In the genomic region with DNA sequence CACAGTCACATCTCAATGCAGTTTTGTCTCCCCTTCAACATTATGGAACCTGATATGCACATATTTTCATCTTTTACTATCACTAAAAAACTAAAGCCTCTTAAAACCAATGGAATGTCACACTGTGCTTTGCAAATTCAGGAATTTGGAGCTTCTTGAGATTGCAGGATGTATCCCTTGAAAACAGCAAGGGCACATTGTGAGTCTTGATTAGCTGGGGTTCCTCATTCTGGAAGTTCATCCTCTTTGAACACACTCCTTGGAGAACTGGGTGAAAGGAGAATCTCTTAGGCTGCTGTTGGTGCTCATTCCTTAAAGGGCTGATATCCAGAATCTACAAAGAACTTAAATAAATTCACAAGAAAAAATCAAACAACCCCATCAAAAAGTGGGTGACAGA, we compare ENCODE assay signal across 1 cellular context.
TF ChIP-seq lines count a peak whose summit lies in the region.

No MANE protein-coding gene starts in this region.

TF ChIP-seq in WTC11, 78 proteins besides CTCF, POLR2A, EP300 and RAD21 (continued from another document):
- TF ChIP-seq, protein P1, sequence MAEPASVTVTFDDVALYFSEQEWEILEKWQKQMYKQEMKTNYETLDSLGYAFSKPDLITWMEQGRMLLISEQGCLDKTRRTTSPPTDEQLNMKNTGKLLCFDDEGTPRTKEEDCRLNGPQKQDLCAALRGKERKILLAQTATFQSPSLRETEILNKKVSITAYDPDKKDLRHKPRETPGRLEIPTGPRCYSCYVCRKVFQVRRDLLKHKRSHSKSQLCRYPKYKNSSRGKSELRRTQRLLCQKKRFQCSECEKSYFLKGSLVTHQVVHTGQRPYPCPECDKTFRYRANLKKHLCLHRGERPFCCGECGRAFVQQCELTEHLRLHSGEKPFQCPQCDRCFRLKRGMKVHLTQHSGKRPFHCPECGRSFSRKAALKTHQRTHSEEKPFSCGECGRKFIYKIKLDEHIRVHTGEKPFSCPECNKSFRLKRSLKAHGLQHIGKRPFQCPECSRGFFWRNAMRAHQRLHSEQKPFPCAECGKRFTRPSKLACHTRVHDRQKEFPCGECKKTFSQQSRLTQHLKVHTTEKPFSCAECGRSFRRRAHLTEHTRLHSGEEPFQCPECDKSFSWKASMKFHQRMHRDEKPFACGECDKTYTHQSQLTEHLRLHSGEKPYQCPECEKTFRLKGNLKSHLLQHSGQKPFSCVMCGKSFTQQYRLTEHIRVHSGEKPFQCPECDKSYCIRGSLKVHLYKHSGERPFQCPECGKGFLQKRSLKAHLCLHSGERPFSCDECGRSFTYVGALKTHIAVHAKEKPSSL (CRISPR knock-in tag; conservative IDR thresholded peaks at IDR 0.05): no peak
- TF ChIP-seq FOXP1 (CRISPR knock-in tag; IDR thresholded peaks at IDR 0.05; ENCODE audit: borderline replicate concordance) (no peak), JUN (CRISPR knock-in tag; IDR thresholded peaks at IDR 0.05) (no peak), ZNF121 (CRISPR knock-in tag; IDR thresholded peaks at IDR 0.05) (no peak), ATF1 (CRISPR knock-in tag; IDR thresholded peaks at IDR 0.05) (no peak), NR3C1 (CRISPR knock-in tag; conservative IDR thresholded peaks at IDR 0.05; ENCODE audit: low read depth) (no peak), ZNF416 (CRISPR knock-in tag; IDR thresholded peaks at IDR 0.05) (no peak), IRF2 (CRISPR knock-in tag; IDR thresholded peaks at IDR 0.05; ENCODE audit: borderline replicate concordance, low read depth) (no peak), ZNF671 (CRISPR knock-in tag; IDR thresholded peaks at IDR 0.05) (no peak)
- TF ChIP-seq, protein P2, sequence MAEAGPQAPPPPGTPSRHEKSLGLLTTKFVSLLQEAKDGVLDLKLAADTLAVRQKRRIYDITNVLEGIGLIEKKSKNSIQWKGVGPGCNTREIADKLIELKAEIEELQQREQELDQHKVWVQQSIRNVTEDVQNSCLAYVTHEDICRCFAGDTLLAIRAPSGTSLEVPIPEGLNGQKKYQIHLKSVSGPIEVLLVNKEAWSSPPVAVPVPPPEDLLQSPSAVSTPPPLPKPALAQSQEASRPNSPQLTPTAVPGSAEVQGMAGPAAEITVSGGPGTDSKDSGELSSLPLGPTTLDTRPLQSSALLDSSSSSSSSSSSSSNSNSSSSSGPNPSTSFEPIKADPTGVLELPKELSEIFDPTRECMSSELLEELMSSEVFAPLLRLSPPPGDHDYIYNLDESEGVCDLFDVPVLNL (CRISPR knock-in tag; IDR thresholded peaks at IDR 0.05; ENCODE audit: borderline replicate concordance, low read depth): no peak
- TF ChIP-seq, protein P3, sequence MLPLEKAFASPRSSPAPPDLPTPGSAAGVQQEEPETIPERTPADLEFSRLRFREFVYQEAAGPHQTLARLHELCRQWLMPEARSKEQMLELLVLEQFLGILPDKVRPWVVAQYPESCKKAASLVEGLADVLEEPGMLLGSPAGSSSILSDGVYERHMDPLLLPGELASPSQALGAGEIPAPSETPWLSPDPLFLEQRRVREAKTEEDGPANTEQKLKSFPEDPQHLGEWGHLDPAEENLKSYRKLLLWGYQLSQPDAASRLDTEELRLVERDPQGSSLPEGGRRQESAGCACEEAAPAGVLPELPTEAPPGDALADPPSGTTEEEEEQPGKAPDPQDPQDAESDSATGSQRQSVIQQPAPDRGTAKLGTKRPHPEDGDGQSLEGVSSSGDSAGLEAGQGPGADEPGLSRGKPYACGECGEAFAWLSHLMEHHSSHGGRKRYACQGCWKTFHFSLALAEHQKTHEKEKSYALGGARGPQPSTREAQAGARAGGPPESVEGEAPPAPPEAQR (CRISPR knock-in tag; IDR thresholded peaks at IDR 0.05): no peak
- TF ChIP-seq, protein P4, sequence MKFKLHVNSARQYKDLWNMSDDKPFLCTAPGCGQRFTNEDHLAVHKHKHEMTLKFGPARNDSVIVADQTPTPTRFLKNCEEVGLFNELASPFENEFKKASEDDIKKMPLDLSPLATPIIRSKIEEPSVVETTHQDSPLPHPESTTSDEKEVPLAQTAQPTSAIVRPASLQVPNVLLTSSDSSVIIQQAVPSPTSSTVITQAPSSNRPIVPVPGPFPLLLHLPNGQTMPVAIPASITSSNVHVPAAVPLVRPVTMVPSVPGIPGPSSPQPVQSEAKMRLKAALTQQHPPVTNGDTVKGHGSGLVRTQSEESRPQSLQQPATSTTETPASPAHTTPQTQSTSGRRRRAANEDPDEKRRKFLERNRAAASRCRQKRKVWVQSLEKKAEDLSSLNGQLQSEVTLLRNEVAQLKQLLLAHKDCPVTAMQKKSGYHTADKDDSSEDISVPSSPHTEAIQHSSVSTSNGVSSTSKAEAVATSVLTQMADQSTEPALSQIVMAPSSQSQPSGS (CRISPR knock-in tag; IDR thresholded peaks at IDR 0.05; ENCODE audit: borderline replicate concordance, low read depth): no peak
- TF ChIP-seq, protein P5, sequence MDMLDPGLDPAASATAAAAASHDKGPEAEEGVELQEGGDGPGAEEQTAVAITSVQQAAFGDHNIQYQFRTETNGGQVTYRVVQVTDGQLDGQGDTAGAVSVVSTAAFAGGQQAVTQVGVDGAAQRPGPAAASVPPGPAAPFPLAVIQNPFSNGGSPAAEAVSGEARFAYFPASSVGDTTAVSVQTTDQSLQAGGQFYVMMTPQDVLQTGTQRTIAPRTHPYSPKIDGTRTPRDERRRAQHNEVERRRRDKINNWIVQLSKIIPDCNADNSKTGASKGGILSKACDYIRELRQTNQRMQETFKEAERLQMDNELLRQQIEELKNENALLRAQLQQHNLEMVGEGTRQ (CRISPR knock-in tag; IDR thresholded peaks at IDR 0.05): no peak
- TF ChIP-seq, protein P6, sequence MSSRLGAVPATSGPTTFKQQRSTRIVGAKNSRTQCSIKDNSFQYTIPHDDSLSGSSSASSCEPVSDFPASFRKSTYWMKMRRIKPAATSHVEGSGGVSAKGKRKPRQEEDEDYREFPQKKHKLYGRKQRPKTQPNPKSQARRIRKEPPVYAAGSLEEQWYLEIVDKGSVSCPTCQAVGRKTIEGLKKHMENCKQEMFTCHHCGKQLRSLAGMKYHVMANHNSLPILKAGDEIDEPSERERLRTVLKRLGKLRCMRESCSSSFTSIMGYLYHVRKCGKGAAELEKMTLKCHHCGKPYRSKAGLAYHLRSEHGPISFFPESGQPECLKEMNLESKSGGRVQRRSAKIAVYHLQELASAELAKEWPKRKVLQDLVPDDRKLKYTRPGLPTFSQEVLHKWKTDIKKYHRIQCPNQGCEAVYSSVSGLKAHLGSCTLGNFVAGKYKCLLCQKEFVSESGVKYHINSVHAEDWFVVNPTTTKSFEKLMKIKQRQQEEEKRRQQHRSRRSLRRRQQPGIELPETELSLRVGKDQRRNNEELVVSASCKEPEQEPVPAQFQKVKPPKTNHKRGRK (CRISPR knock-in tag; IDR thresholded peaks at IDR 0.05; ENCODE audit: borderline replicate concordance): no peak
- TF ChIP-seq, protein P7, sequence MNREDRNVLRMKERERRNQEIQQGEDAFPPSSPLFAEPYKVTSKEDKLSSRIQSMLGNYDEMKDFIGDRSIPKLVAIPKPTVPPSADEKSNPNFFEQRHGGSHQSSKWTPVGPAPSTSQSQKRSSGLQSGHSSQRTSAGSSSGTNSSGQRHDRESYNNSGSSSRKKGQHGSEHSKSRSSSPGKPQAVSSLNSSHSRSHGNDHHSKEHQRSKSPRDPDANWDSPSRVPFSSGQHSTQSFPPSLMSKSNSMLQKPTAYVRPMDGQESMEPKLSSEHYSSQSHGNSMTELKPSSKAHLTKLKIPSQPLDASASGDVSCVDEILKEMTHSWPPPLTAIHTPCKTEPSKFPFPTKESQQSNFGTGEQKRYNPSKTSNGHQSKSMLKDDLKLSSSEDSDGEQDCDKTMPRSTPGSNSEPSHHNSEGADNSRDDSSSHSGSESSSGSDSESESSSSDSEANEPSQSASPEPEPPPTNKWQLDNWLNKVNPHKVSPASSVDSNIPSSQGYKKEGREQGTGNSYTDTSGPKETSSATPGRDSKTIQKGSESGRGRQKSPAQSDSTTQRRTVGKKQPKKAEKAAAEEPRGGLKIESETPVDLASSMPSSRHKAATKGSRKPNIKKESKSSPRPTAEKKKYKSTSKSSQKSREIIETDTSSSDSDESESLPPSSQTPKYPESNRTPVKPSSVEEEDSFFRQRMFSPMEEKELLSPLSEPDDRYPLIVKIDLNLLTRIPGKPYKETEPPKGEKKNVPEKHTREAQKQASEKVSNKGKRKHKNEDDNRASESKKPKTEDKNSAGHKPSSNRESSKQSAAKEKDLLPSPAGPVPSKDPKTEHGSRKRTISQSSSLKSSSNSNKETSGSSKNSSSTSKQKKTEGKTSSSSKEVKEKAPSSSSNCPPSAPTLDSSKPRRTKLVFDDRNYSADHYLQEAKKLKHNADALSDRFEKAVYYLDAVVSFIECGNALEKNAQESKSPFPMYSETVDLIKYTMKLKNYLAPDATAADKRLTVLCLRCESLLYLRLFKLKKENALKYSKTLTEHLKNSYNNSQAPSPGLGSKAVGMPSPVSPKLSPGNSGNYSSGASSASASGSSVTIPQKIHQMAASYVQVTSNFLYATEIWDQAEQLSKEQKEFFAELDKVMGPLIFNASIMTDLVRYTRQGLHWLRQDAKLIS (CRISPR knock-in tag; IDR thresholded peaks at IDR 0.05; ENCODE audit: borderline replicate concordance): no peak
- TF ChIP-seq, protein P8, sequence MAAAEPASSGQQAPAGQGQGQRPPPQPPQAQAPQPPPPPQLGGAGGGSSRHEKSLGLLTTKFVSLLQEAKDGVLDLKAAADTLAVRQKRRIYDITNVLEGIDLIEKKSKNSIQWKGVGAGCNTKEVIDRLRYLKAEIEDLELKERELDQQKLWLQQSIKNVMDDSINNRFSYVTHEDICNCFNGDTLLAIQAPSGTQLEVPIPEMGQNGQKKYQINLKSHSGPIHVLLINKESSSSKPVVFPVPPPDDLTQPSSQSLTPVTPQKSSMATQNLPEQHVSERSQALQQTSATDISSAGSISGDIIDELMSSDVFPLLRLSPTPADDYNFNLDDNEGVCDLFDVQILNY (CRISPR knock-in tag; IDR thresholded peaks at IDR 0.05): no peak
TF ChIP-seq in WTC11: peak in this region for 0.
